In the genomic region with DNA sequence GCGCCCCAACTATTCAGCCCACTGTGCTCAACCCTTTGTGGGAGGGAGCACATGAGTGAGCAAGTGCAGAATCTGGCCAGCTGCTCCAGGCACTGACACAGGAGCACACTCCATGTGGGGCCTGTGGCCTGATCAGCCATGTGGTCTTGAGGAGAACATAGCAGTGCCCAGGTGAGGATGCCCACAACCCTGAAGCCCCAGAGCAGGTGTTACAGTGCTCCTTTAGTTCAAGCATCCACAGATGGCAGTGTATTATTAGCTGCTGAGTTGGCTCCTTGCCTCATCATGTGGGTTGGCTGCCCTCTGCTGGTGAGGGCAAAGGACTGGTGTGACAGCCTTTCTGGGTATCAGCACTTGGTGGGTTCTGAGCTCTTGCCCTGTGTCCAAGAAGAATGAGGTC, we compare ENCODE assay signal across 8 cellular contexts.
DNase-seq lines count a peak whose midpoint lies in the region; ATAC-seq and TF ChIP-seq lines count a peak whose summit lies in the region.

No MANE protein-coding gene starts in this region.

- H3K27me3 Mint-ChIP-seq in osteocyte (ENCODE audit: unreplicated experiment) (no peaks in the 10 kb centered on the region), CD14-positive monocyte (ENCODE audit: low read depth in 3 of 3) (peaks cover 1 to 2% (median 2%) of the 10 kb centered on the region in 3 donors)

- H3K4me3 ChIP-seq in AG09309 (ENCODE audit: control insufficient read depth, low read depth, low read length), result no peak overlapping the region
- H3K4me3 ChIP-seq in cardiac fibroblast (replicated peaks in 1 of 2; ENCODE audit: low read depth in 2 of 2, low read length in 2 of 2), result no peak overlapping the region

- H3K36me3 Mint-ChIP-seq in osteocyte (ENCODE audit: unreplicated experiment) (no peaks in the 10 kb centered on the region), CD14-positive monocyte (no peaks in the 10 kb centered on the region)

- intact Hi-C loops in CD14-positive monocyte (cut with micrococcal nuclease), result no loop called here

- H3K9me3 Mint-ChIP-seq in osteocyte (ENCODE audit: unreplicated experiment), result peaks cover 5% of the 10 kb centered on the region
- H3K9me3 Mint-ChIP-seq in CD14-positive monocyte, result peaks cover 0 to 1% (median 0%) of the 10 kb centered on the region in 7 donors

- H3K27ac Mint-ChIP-seq in osteocyte (ENCODE audit: unreplicated experiment) (no peak overlapping the region), CD14-positive monocyte (no peak overlapping the region)

- TF ChIP-seq CTCF in AG09309 (IDR thresholded peaks at IDR 0.05; ENCODE audit: control insufficient read depth, insufficient read depth, low read depth, low read length, missing control alignments), result peak; percentile 37
- TF ChIP-seq CTCF in cardiac fibroblast (IDR thresholded peaks at IDR 0.05; ENCODE audit: low read depth, low read length), result peak; percentile 60
- peak; percentile 57 for TF ChIP-seq CTCF in osteocyte (IDR thresholded peaks at IDR 0.05)
- TF ChIP-seq CTCF in CD14-positive monocyte (IDR thresholded peaks at IDR 0.05), result no peak

- DNase-seq in AG09309 (ENCODE audit: low read depth), result no peak
- peak; percentile 2 for DNase-seq in GM04504 (ENCODE audit: low read depth)
- peak; percentile 80 to 94 for DNase-seq in NCI-H524 (lab: John Stamatoyannopoulos, UW)
- peak; percentile 42 to 57 for DNase-seq in cardiac fibroblast (ENCODE audit: low read depth in 2 of 2)
- DNase-seq in osteocyte (ENCODE audit: extremely low spot score, unreplicated experiment), result no peak
- DNase-seq in CD14-positive monocyte (ENCODE audit: low spot score), result no peak

- ATAC-seq in HG02798 (IDR thresholded peaks at IDR 0.05; ENCODE audit: poor library complexity, unreplicated experiment), result peak; percentile 71
- ATAC-seq in GM19452 (IDR thresholded peaks at IDR 0.05; ENCODE audit: unreplicated experiment), result no peak

- no peaks in the 10 kb centered on the region for H3K4me1 Mint-ChIP-seq in osteocyte (ENCODE audit: unreplicated experiment)
- H3K4me1 Mint-ChIP-seq in CD14-positive monocyte, result no peaks in the 10 kb centered on the region

- H3K4me3 Mint-ChIP-seq in osteocyte (ENCODE audit: unreplicated experiment), result no peak overlapping the region
- H3K4me3 Mint-ChIP-seq in CD14-positive monocyte, result no peak overlapping the region

Comparison
In these comparisons a context has a peak if more than half of its experiments do, and no peak if none do; other contexts are left out.
1. DNase-seq: peak in GM04504 (single experiment), NCI-H524 (2 of 2) and cardiac fibroblast (2 of 2); none in AG09309 (single experiment), osteocyte (single experiment) and CD14-positive monocyte (single experiment).